Comparison of ENCODE assay signal across 2 cellular contexts in genomic region chr9:130946778-130947617, GRCh38.
TF ChIP-seq lines count a peak whose summit lies in the region.

No MANE protein-coding gene starts in this region.

TF ChIP-seq in IMR-90, 13 proteins besides CTCF, POLR2A, EP300 and RAD21 (continued from another document):
- TF ChIP-seq SMC3 (IDR thresholded peaks at IDR 0.05; ENCODE audit: low read depth, low read length), result no peak
- TF ChIP-seq RCOR1 (IDR thresholded peaks at IDR 0.05; ENCODE audit: insufficient replicate concordance, low read length), result no peak
- no peak for TF ChIP-seq MXI1 (IDR thresholded peaks at IDR 0.05; ENCODE audit: borderline replicate concordance, low read depth, low read length)
- no peak for TF ChIP-seq CHD1 (IDR thresholded peaks at IDR 0.05; ENCODE audit: low read depth, low read length)

TF ChIP-seq in GM23338, 12 proteins besides CTCF, POLR2A, EP300 and RAD21 (continued from another document):
- TF ChIP-seq, protein P1, sequence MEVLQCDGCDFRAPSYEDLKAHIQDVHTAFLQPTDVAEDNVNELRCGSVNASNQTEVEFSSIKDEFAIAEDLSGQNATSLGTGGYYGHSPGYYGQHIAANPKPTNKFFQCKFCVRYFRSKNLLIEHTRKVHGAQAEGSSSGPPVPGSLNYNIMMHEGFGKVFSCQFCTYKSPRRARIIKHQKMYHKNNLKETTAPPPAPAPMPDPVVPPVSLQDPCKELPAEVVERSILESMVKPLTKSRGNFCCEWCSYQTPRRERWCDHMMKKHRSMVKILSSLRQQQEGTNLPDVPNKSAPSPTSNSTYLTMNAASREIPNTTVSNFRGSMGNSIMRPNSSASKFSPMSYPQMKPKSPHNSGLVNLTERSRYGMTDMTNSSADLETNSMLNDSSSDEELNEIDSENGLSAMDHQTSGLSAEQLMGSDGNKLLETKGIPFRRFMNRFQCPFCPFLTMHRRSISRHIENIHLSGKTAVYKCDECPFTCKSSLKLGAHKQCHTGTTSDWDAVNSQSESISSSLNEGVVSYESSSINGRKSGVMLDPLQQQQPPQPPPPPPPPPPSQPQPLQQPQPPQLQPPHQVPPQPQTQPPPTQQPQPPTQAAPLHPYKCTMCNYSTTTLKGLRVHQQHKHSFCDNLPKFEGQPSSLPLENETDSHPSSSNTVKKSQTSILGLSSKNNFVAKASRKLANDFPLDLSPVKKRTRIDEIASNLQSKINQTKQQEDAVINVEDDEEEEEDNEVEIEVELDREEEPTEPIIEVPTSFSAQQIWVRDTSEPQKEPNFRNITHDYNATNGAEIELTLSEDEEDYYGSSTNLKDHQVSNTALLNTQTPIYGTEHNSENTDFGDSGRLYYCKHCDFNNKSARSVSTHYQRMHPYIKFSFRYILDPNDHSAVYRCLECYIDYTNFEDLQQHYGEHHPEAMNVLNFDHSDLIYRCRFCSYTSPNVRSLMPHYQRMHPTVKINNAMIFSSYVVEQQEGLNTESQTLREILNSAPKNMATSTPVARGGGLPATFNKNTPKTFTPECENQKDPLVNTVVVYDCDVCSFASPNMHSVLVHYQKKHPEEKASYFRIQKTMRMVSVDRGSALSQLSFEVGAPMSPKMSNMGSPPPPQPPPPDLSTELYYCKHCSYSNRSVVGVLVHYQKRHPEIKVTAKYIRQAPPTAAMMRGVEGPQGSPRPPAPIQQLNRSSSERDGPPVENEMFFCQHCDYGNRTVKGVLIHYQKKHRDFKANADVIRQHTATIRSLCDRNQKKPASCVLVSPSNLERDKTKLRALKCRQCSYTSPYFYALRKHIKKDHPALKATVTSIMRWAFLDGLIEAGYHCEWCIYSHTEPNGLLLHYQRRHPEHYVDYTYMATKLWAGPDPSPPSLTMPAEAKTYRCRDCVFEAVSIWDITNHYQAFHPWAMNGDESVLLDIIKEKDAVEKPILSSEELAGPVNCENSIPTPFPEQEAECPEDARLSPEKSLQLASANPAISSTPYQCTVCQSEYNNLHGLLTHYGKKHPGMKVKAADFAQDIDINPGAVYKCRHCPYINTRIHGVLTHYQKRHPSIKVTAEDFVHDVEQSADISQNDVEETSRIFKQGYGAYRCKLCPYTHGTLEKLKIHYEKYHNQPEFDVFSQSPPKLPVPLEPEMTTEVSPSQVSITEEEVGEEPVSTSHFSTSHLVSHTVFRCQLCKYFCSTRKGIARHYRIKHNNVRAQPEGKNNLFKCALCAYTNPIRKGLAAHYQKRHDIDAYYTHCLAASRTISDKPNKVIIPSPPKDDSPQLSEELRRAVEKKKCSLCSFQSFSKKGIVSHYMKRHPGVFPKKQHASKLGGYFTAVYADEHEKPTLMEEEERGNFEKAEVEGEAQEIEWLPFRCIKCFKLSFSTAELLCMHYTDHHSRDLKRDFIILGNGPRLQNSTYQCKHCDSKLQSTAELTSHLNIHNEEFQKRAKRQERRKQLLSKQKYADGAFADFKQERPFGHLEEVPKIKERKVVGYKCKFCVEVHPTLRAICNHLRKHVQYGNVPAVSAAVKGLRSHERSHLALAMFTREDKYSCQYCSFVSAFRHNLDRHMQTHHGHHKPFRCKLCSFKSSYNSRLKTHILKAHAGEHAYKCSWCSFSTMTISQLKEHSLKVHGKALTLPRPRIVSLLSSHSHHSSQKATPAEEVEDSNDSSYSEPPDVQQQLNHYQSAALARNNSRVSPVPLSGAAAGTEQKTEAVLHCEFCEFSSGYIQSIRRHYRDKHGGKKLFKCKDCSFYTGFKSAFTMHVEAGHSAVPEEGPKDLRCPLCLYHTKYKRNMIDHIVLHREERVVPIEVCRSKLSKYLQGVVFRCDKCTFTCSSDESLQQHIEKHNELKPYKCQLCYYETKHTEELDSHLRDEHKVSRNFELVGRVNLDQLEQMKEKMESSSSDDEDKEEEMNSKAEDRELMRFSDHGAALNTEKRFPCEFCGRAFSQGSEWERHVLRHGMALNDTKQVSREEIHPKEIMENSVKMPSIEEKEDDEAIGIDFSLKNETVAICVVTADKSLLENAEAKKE (CRISPR knock-in tag; IDR thresholded peaks at IDR 0.05), result no peak
- TF ChIP-seq, protein P2, sequence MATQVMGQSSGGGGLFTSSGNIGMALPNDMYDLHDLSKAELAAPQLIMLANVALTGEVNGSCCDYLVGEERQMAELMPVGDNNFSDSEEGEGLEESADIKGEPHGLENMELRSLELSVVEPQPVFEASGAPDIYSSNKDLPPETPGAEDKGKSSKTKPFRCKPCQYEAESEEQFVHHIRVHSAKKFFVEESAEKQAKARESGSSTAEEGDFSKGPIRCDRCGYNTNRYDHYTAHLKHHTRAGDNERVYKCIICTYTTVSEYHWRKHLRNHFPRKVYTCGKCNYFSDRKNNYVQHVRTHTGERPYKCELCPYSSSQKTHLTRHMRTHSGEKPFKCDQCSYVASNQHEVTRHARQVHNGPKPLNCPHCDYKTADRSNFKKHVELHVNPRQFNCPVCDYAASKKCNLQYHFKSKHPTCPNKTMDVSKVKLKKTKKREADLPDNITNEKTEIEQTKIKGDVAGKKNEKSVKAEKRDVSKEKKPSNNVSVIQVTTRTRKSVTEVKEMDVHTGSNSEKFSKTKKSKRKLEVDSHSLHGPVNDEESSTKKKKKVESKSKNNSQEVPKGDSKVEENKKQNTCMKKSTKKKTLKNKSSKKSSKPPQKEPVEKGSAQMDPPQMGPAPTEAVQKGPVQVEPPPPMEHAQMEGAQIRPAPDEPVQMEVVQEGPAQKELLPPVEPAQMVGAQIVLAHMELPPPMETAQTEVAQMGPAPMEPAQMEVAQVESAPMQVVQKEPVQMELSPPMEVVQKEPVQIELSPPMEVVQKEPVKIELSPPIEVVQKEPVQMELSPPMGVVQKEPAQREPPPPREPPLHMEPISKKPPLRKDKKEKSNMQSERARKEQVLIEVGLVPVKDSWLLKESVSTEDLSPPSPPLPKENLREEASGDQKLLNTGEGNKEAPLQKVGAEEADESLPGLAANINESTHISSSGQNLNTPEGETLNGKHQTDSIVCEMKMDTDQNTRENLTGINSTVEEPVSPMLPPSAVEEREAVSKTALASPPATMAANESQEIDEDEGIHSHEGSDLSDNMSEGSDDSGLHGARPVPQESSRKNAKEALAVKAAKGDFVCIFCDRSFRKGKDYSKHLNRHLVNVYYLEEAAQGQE (IDR thresholded peaks at IDR 0.05; ENCODE audit: unreplicated experiment), result no peak
- TF ChIP-seq JUNB (IDR thresholded peaks at IDR 0.05; ENCODE audit: unreplicated experiment), result no peak
